1 cellular context compared by ENCODE assay signal in the genomic region with DNA sequence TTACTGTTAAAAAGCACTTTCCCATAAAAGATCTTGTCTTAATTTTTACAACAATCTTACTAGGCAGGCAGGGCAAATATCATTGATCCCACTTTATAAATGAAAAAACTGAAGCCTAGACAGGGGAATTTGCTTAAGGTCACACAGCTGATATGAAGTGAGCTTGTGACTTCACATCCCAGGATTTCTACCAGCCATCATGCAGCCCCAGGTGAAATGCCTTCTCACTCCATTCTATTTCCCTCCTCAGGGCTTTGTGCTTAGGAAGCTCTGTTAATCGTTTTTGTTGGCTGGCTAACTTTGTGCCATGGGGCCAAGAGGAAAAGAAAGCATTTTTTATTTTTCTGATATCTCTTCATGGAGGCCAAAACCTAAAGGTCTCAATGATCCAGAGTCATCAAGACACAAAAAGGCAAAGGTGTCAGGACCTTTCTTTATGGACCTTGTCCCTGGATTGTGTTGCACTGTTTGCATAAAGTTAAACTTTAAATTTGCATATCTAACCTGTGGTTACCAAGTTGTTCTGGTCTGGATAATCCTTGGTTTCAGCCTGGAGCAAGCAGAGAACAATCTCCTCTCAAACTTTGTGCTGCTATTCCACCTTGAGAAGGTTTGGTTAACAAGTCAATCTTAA.
A peak's percentile ranks its signal among the peaks of the same experiment; 100 is the strongest.
TF ChIP-seq lines count a peak whose summit lies in the region.

No MANE protein-coding gene starts in this region.

TF ChIP-seq in liver, 16 proteins besides CTCF, POLR2A, EP300 and RAD21 (continued from another document):
- TF ChIP-seq, protein P1, sequence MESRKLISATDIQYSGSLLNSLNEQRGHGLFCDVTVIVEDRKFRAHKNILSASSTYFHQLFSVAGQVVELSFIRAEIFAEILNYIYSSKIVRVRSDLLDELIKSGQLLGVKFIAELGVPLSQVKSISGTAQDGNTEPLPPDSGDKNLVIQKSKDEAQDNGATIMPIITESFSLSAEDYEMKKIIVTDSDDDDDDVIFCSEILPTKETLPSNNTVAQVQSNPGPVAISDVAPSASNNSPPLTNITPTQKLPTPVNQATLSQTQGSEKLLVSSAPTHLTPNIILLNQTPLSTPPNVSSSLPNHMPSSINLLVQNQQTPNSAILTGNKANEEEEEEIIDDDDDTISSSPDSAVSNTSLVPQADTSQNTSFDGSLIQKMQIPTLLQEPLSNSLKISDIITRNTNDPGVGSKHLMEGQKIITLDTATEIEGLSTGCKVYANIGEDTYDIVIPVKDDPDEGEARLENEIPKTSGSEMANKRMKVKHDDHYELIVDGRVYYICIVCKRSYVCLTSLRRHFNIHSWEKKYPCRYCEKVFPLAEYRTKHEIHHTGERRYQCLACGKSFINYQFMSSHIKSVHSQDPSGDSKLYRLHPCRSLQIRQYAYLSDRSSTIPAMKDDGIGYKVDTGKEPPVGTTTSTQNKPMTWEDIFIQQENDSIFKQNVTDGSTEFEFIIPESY (IDR thresholded peaks at IDR 0.05), result peak; percentile 29
- no peak for TF ChIP-seq GABPA (IDR thresholded peaks at IDR 0.05 in 1 of 2, conservative IDR thresholded peaks at IDR 0.05 in 1 of 2)
- TF ChIP-seq RXRA (IDR thresholded peaks at IDR 0.05), result peak; percentile 38 to 64
- peak; percentile 88 to 91 for TF ChIP-seq HNF4A (conservative IDR thresholded peaks at IDR 0.05)
- peak; percentile 65 for TF ChIP-seq YY1 (IDR thresholded peaks at IDR 0.05)
